9 cellular contexts compared by ENCODE assay signal in the genomic region with DNA sequence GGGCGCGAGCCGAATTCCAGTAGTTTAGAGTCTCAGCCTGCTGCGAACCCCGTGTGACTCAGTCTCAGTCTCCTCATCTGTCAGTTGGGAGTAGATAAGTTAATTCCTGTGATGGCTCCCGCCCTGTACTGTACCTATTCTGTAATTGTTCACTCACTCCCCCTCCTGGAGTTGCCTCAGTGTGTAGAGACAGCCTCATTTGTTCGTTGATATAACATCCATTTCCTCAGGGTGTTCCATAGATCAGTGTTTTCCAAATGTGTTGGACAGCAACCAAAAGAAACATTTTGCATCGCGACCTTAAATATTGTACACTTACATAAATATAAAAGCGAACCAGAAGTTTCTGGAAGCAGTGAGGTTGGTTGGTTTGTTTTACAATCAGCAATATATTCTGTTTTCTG. TPM values are rescaled to one million over a fixed set of nuclear protein-coding genes. Genes with fewer than 3 reads are reported as not detected.
DNase-seq lines count a peak whose midpoint lies in the region; ATAC-seq and TF ChIP-seq lines count a peak whose summit lies in the region.
"Had no signal": no experiment of that assay in that cellular context is flagged by ENCODE, and none has a peak within 500 bp of the region (broad histone marks: within the 10 kb centered on the region; RNA-seq: fewer than 3 reads in every experiment).

No MANE protein-coding gene starts in this region.

- peak overlapping the region; percentile 75 for H3K4me3 ChIP-seq in left ventricle myocardium inferior
- peak overlapping the region; percentile 78 for H3K4me3 ChIP-seq in iPS DF 6.9 (ENCODE audit: low read length)

- H3K27me3 ChIP-seq in left ventricle myocardium inferior (ENCODE audit: low read depth) = no peaks in the 10 kb centered on the region
- H3K27me3 ChIP-seq in iPS DF 6.9 (ENCODE audit: control insufficient read depth, insufficient read depth, low read length) = no peaks in the 10 kb centered on the region

- H3K4me3 Mint-ChIP-seq in activated CD8-positive, alpha-beta T cell treated with anti-CD3 and anti-CD28 coated beads for 36 hours = peak overlapping the region; percentile 84
- H3K4me3 Mint-ChIP-seq in stimulated activated naive B cell treated with anti-CD40 and anti-IgM and Interleukin-4, amounts not matched to agents 10 μg/mL and 1 μg/mL and 100 μg/mL, for 72 hours = peak overlapping the region; percentile 98 to 99

- H3K27me3 Mint-ChIP-seq in activated CD8-positive, alpha-beta T cell treated with anti-CD3 and anti-CD28 coated beads for 36 hours = no peaks in the 10 kb centered on the region
- no peaks in the 10 kb centered on the region for H3K27me3 Mint-ChIP-seq in stimulated activated naive B cell treated with anti-CD40 and anti-IgM and Interleukin-4, amounts not matched to agents 10 μg/mL and 1 μg/mL and 100 μg/mL, for 72 hours

- CTCF ChIA-PET in activated CD8-positive, alpha-beta T cell treated with anti-CD3 and anti-CD28 coated beads for 36 hours (lab: Charles Lee) = interaction anchor here (1.0 to 1.8 kb wide), 3 partner anchors 9 to 176 kb away, joined by 3 to 4 read pairs (median 4); no protein-coding TSS in a partner anchor

- H3K27ac ChIP-seq in left ventricle myocardium inferior (replicated peaks) = peak overlapping the region; percentile 96
- H3K27ac ChIP-seq in iPS DF 6.9 (ENCODE audit: low read length) = no peak overlapping the region

- DNase-seq in left ventricle myocardium inferior (no peak), left cardiac atrium (no peak), iPS DF 6.9 (ENCODE audit: low read depth, low spot score) (no peak), DMS 273 treated with DMSO at 0.1 percent for 48 hours (lab: John Stamatoyannopoulos, UW) (no peak)
- DNase-seq in activated CD8-positive, alpha-beta T cell treated with anti-CD3 and anti-CD28 coated beads for 36 hours = no peak
- no peak for DNase-seq in stimulated activated naive B cell treated with anti-CD40 and anti-IgM and Interleukin-4, amounts not matched to agents 10 μg/mL and 1 μg/mL and 100 μg/mL, for 72 hours

- ATAC-seq in left cardiac atrium = no peak
- ATAC-seq in activated CD8-positive, alpha-beta T cell treated with anti-CD3 and anti-CD28 coated beads for 36 hours = no peak
- ATAC-seq in stimulated activated naive B cell treated with anti-CD40 and anti-IgM and Interleukin-4, amounts not matched to agents 10 μg/mL and 1 μg/mL and 100 μg/mL, for 72 hours (replicated peaks) = no peak
- no peak for ATAC-seq in GM21423 (IDR thresholded peaks at IDR 0.05; ENCODE audit: unreplicated experiment)
- no peak for ATAC-seq in HG02981 (IDR thresholded peaks at IDR 0.05; ENCODE audit: unreplicated experiment)

- peaks cover 54% of the 10 kb centered on the region for H3K4me1 Mint-ChIP-seq in activated CD8-positive, alpha-beta T cell treated with anti-CD3 and anti-CD28 coated beads for 36 hours (ENCODE audit: low read depth)
- H3K4me1 Mint-ChIP-seq in stimulated activated naive B cell treated with anti-CD40 and anti-IgM and Interleukin-4, amounts not matched to agents 10 μg/mL and 1 μg/mL and 100 μg/mL, for 72 hours = peaks cover 28 to 57% of the 10 kb centered on the region in 2 donors

- H3K36me3 ChIP-seq in left ventricle myocardium inferior = peaks cover 29% of the 10 kb centered on the region
- H3K36me3 ChIP-seq in iPS DF 6.9 (ENCODE audit: control insufficient read depth, insufficient read depth, low read length) = no peaks in the 10 kb centered on the region; the same call in 1 of the 2 replicates

- H3K27ac Mint-ChIP-seq in activated CD8-positive, alpha-beta T cell treated with anti-CD3 and anti-CD28 coated beads for 36 hours = peak overlapping the region; percentile 99
- peak overlapping the region; percentile 100 for H3K27ac Mint-ChIP-seq in stimulated activated naive B cell treated with anti-CD40 and anti-IgM and Interleukin-4, amounts not matched to agents 10 μg/mL and 1 μg/mL and 100 μg/mL, for 72 hours

- intact Hi-C loops in left ventricle myocardium inferior (cut with micrococcal nuclease) = no loop called here
- intact Hi-C loops in left cardiac atrium (cut with DNase I) = no loop called here
- intact Hi-C loops in activated CD8-positive, alpha-beta T cell treated with anti-CD3 and anti-CD28 coated beads for 36 hours (cut with micrococcal nuclease) = loop anchor here (2.0 kb wide), 1 partner anchor 26 kb away; the partner anchor contains the start of genes BAG1 and CHMP5

- no CpG with 5 or more reads among the region's 10 CpGs for WGBS in iPS DF 6.9 (ENCODE audit: insufficient coverage, insufficient read length)

- no peak for TF ChIP-seq CTCF in left ventricle myocardium inferior (IDR thresholded peaks at IDR 0.05; ENCODE audit: borderline replicate concordance)
- no peak for TF ChIP-seq CTCF in activated CD8-positive, alpha-beta T cell treated with anti-CD3 and anti-CD28 coated beads for 36 hours (IDR thresholded peaks at IDR 0.05)

- POLR2A ChIA-PET in activated CD8-positive, alpha-beta T cell treated with anti-CD3 and anti-CD28 coated beads for 36 hours (lab: Charles Lee) = interaction anchor here (0.6 to 2.1 kb wide), 9 partner anchors 7 to 266 kb away, joined by 3 to 20 read pairs (median 4); partner anchors contain the start of genes AQP3, BAG1, CHMP5 and DNAJA1

- H3K9me3 Mint-ChIP-seq in activated CD8-positive, alpha-beta T cell treated with anti-CD3 and anti-CD28 coated beads for 36 hours = no peaks in the 10 kb centered on the region
- no peaks in the 10 kb centered on the region for H3K9me3 Mint-ChIP-seq in stimulated activated naive B cell treated with anti-CD40 and anti-IgM and Interleukin-4, amounts not matched to agents 10 μg/mL and 1 μg/mL and 100 μg/mL, for 72 hours

- peaks cover 39% of the 10 kb centered on the region for H3K36me3 Mint-ChIP-seq in activated CD8-positive, alpha-beta T cell treated with anti-CD3 and anti-CD28 coated beads for 36 hours (ENCODE audit: low read depth)
- peaks cover 33 to 44% of the 10 kb centered on the region in 2 donors for H3K36me3 Mint-ChIP-seq in stimulated activated naive B cell treated with anti-CD40 and anti-IgM and Interleukin-4, amounts not matched to agents 10 μg/mL and 1 μg/mL and 100 μg/mL, for 72 hours

- no peaks in the 10 kb centered on the region for H3K9me3 ChIP-seq in left ventricle myocardium inferior (replicated peaks)
- no peaks in the 10 kb centered on the region for H3K9me3 ChIP-seq in iPS DF 6.9 (ENCODE audit: control insufficient read depth, insufficient read depth, low read length)

- H3K4me1 ChIP-seq in left ventricle myocardium inferior (peaks cover 73% of the 10 kb centered on the region), iPS DF 6.9 (ENCODE audit: control insufficient read depth, insufficient read depth, low read length) (no peaks in the 10 kb centered on the region)

RNA-seq across cellular contexts. Expression of gene NFX1, which starts 0.7 kb away (rescaled TPM):
- total RNA-seq in left ventricle myocardium inferior (31.4 TPM), left cardiac atrium (10 to 100 TPM; 23.0 to 35.4 TPM)
- total RNA-seq in activated CD8-positive, alpha-beta T cell treated with anti-CD3 and anti-CD28 coated beads for 36 hours = 10 to 100 TPM; 37.4 to 38.9 TPM

RNA-seq across cellular contexts. Expression of gene CHMP5, which starts 26.1 kb away (rescaled TPM):
- total RNA-seq in left ventricle myocardium inferior (56.9 TPM), left cardiac atrium (10 to 100 TPM; 45.3 to 45.9 TPM)
- 10 to 100 TPM; 64.6 to 74.2 TPM for total RNA-seq in activated CD8-positive, alpha-beta T cell treated with anti-CD3 and anti-CD28 coated beads for 36 hours

RNA-seq across cellular contexts. Expression of gene BAG1, which starts 26.5 kb away (rescaled TPM):
- 138 TPM for total RNA-seq in left ventricle myocardium inferior
- 100 to 1,000 TPM; 152 to 208 TPM for total RNA-seq in left cardiac atrium
- total RNA-seq in activated CD8-positive, alpha-beta T cell treated with anti-CD3 and anti-CD28 coated beads for 36 hours = 10 to 100 TPM; 55.6 to 61.6 TPM

RNA-seq across cellular contexts. Expression of gene SPINK4, which starts 51.0 kb away (rescaled TPM):
- total RNA-seq in left ventricle myocardium inferior = not detected
- not detected for total RNA-seq in left cardiac atrium
- total RNA-seq in activated CD8-positive, alpha-beta T cell treated with anti-CD3 and anti-CD28 coated beads for 36 hours = not detected
- total RNA-seq: myocyte had no signal
